Comparison of ENCODE assay signal across 12 cellular contexts in the genomic region with DNA sequence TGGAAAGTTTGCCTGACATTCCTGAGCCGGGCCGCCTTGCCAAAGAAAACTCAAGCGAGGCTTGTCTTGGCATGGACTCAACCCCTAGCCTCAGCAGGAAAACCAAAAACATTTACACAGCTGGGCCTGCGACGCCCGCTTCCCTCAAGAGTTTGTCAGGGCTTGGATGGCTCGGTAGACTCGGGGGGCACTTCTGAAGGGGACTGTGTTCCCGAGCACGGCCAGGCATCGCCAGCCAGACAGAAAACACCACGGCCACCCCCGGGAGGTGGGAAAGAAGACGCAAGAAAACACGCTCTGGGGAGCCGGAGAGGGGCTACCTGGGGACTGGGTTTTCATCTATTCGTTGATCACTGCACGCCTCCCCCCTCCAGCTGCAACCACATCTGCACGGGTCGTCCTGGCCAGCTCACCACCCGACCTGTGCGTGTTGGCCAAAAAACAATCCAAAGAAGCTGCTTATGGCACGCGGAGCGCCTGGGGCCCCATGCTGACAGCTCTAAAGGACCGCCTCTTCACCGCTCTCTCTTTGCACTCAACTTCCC.
A peak's percentile ranks its signal among the peaks of the same experiment; 100 is the strongest.
DNase-seq lines count a peak whose midpoint lies in the region; ATAC-seq, FAIRE-seq and TF ChIP-seq lines count a peak whose summit lies in the region.
"Had no signal": no experiment of that assay in that cellular context is flagged by ENCODE, and none has a peak within 500 bp of the region (broad histone marks: within the 10 kb centered on the region; RNA-seq: fewer than 3 reads in every experiment).

No MANE protein-coding gene starts in this region.

- DNase-seq in AG08395 (ENCODE audit: low spot score) (peak; percentile 84), RCC 7860 (ENCODE audit: low spot score) (peak; percentile 26), fibroblast of the aortic adventitia (ENCODE audit: low read depth) (peak; percentile 99), non-pigmented ciliary epithelial cell (ENCODE audit: low read depth) (peak; percentile 78), DMS114 treated with DMSO at 0.1 percent for 48 hours (lab: John Stamatoyannopoulos, UW; ENCODE audit: unreplicated experiment) (no peak), SK-N-DZ (ENCODE audit: low spot score) (no peak), NCI-H2107 treated with DMSO at 0.1 percent for 48 hours (lab: John Stamatoyannopoulos, UW; ENCODE audit: unreplicated experiment) (no peak)
- DNase-seq: GOT3, NCI-H510A had no signal

- no peak for FAIRE-seq in RCC 7860 (lab: Jason Lieb, UNC)
- FAIRE-seq: D721Med, islet of Langerhans had no signal

- TF ChIP-seq CTCF in fibroblast of the aortic adventitia (IDR thresholded peaks at IDR 0.05; ENCODE audit: insufficient read depth, low read length), result no peak

- peak overlapping the region; percentile 48 for H3K4me3 ChIP-seq in fibroblast of the aortic adventitia (ENCODE audit: low read depth, low read length)

- no peak for ATAC-seq in GM19397 (IDR thresholded peaks at IDR 0.05; ENCODE audit: unreplicated experiment)

Comparison
In these comparisons a context has a peak if more than half of its experiments do, and no peak if none do; other contexts are left out.
1. DNase-seq: peak in AG08395 (single experiment), RCC 7860 (single experiment), fibroblast of the aortic adventitia (single experiment) and non-pigmented ciliary epithelial cell (single experiment); none in DMS114 treated with DMSO at 0.1 percent for 48 hours (single experiment), SK-N-DZ (single experiment) and NCI-H2107 treated with DMSO at 0.1 percent for 48 hours (single experiment).